ENCODE assay signal across 27 cellular contexts in genomic region chr10:110219884-110220283, GRCh38. TPM values are rescaled to one million over a fixed set of nuclear protein-coding genes. Genes with fewer than 3 reads are reported as not detected.
DNase-seq lines count a peak whose midpoint lies in the region; ATAC-seq and TF ChIP-seq lines count a peak whose summit lies in the region.
"Had no signal": no experiment of that assay in that cellular context is flagged by ENCODE, and none has a peak within 500 bp of the region (broad histone marks: within the 10 kb centered on the region; RNA-seq: fewer than 3 reads in every experiment).

No MANE protein-coding gene starts in this region.

- H3K4me3 ChIP-seq in esophagus muscularis mucosa: no peak overlapping the region
- no peak overlapping the region for H3K4me3 ChIP-seq in gastrocnemius medialis
- H3K4me3 ChIP-seq in Caco-2 (ENCODE audit: low read depth, low read length): no peak overlapping the region
- H3K4me3 ChIP-seq: breast epithelium, upper lobe of right lung had no signal

- H3K27ac Mint-ChIP-seq in T-helper 1 cell treated with Interleukin-12 subunit alpha and Interleukin-12 subunit beta and Interleukin-4 antibody, amounts not matched to agents 30 μg/mL and 1 μg/mL, for 36 hours: peak overlapping the region; percentile 28
- H3K27ac Mint-ChIP-seq in activated T-helper 17 cell treated with anti-CD3 and anti-CD28 coated beads, Interleukin-2, amount 50 U/mL, for 72 hours: no peak overlapping the region
- no peak overlapping the region for H3K27ac Mint-ChIP-seq in Caco-2 (ENCODE audit: unreplicated experiment)
- H3K27ac Mint-ChIP-seq: stimulated activated naive CD8-positive, alpha-beta T cell treated with anti-CD3 and anti-CD28 coated beads, Interleukin-15, Interleukin-2, amounts not matched to agents 100 ng/mL and 50 ng/mL, for 24 hours; WTC11 had no signal

- H3K9me3 Mint-ChIP-seq in T-helper 1 cell treated with Interleukin-12 subunit alpha and Interleukin-12 subunit beta and Interleukin-4 antibody, amounts not matched to agents 30 μg/mL and 1 μg/mL, for 36 hours: no peaks in the 10 kb centered on the region
- no peaks in the 10 kb centered on the region for H3K9me3 Mint-ChIP-seq in activated T-helper 17 cell treated with anti-CD3 and anti-CD28 coated beads, Interleukin-2, amount 50 U/mL, for 72 hours
- H3K9me3 Mint-ChIP-seq in Caco-2 (ENCODE audit: unreplicated experiment): no peaks in the 10 kb centered on the region
- H3K9me3 Mint-ChIP-seq: dendritic cell treated with granulocyte-macrophage colony-stimulating factor and Interleukin-4, amounts not matched to agents 40 ng/mL and 50 ng/mL, for 4 days; naive B cell; stimulated activated naive CD8-positive, alpha-beta T cell treated with anti-CD3 and anti-CD28 coated beads, Interleukin-15, Interleukin-2, amounts not matched to agents 100 ng/mL and 50 ng/mL, for 24 hours; WTC11 had no signal

- no peak overlapping the region for H3K4me3 Mint-ChIP-seq in T-helper 1 cell treated with Interleukin-12 subunit alpha and Interleukin-12 subunit beta and Interleukin-4 antibody, amounts not matched to agents 30 μg/mL and 1 μg/mL, for 36 hours
- H3K4me3 Mint-ChIP-seq in activated T-helper 17 cell treated with anti-CD3 and anti-CD28 coated beads, Interleukin-2, amount 50 U/mL, for 72 hours: peak overlapping the region; percentile 83
- no peak overlapping the region for H3K4me3 Mint-ChIP-seq in Caco-2 (ENCODE audit: unreplicated experiment)
- H3K4me3 Mint-ChIP-seq: dendritic cell treated with granulocyte-macrophage colony-stimulating factor and Interleukin-4, amounts not matched to agents 40 ng/mL and 50 ng/mL, for 4 days; stimulated activated naive CD8-positive, alpha-beta T cell treated with anti-CD3 and anti-CD28 coated beads, Interleukin-15, Interleukin-2, amounts not matched to agents 100 ng/mL and 50 ng/mL, for 24 hours; WTC11 had no signal

- peaks cover 14% of the 10 kb centered on the region for H3K36me3 Mint-ChIP-seq in T-helper 1 cell treated with Interleukin-12 subunit alpha and Interleukin-12 subunit beta and Interleukin-4 antibody, amounts not matched to agents 30 μg/mL and 1 μg/mL, for 36 hours (ENCODE audit: low read depth)
- peaks cover 24% of the 10 kb centered on the region for H3K36me3 Mint-ChIP-seq in activated T-helper 17 cell treated with anti-CD3 and anti-CD28 coated beads, Interleukin-2, amount 50 U/mL, for 72 hours (ENCODE audit: low read depth)
- no peaks in the 10 kb centered on the region for H3K36me3 Mint-ChIP-seq in Caco-2 (ENCODE audit: insufficient read depth, unreplicated experiment)
- H3K36me3 Mint-ChIP-seq: naive B cell, WTC11 had no signal

- no peak for ATAC-seq in activated T-helper 17 cell treated with anti-CD3 and anti-CD28 coated beads, Interleukin-2, amount 50 U/mL, for 72 hours (replicated peaks)
- ATAC-seq in gastrocnemius medialis: no peak
- ATAC-seq: upper lobe of right lung, WTC11 had no signal

- in situ Hi-C loops in gastrocnemius medialis (cut with MboI; ENCODE audit: low sequenced_read_pairs in 4 of 4): loop anchor here in 2 of 4 donors (5.0 to 10.0 kb wide), 4 partner anchors 52 to 85 kb away; no protein-coding TSS in a partner anchor

- POLR2A ChIA-PET in Caco-2 (lab: Charles Lee): no interaction called here

- 81% methylated on average over 7 of the region's 7 CpGs for WGBS in esophagus muscularis mucosa

- TF ChIP-seq CTCF in esophagus muscularis mucosa (IDR thresholded peaks at IDR 0.05) (no peak), gastrocnemius medialis (IDR thresholded peaks at IDR 0.05 in 4 of 5, conservative IDR thresholded peaks at IDR 0.05 in 1 of 5) (no peak), Caco-2 (IDR thresholded peaks at IDR 0.05; ENCODE audit: insufficient read depth in 1 of 2, low read depth in 1 of 2, low read length in 1 of 2, severe bottlenecking in 1 of 2, unreplicated experiment in 1 of 2) (no peak)

- no TSS peak for BruUV-seq in Caco-2 (replicated peaks; lab: Mats Ljungman, UMichigan)

- no peak for TF ChIP-seq POLR2A in esophagus muscularis mucosa (IDR thresholded peaks at IDR 0.05; ENCODE audit: low read depth)
- no peak for TF ChIP-seq POLR2A in gastrocnemius medialis (IDR thresholded peaks at IDR 0.05)

- no peaks in the 10 kb centered on the region for H3K36me3 ChIP-seq in esophagus muscularis mucosa
- no peaks in the 10 kb centered on the region for H3K36me3 ChIP-seq in gastrocnemius medialis
- H3K36me3 ChIP-seq in Caco-2 (ENCODE audit: control insufficient read depth, insufficient read depth, low read length): no peaks in the 10 kb centered on the region
- H3K36me3 ChIP-seq: breast epithelium, upper lobe of right lung had no signal

- H3K27ac ChIP-seq in esophagus muscularis mucosa (replicated peaks in 1 of 4) (peak overlapping the region; percentile 87 to 98 (median 90)), gastrocnemius medialis (peak overlapping the region; percentile 39 to 87 (median 81))
- H3K27ac ChIP-seq: 22Rv1, upper lobe of right lung had no signal

- peaks cover 70% of the 10 kb centered on the region for H3K4me1 Mint-ChIP-seq in T-helper 1 cell treated with Interleukin-12 subunit alpha and Interleukin-12 subunit beta and Interleukin-4 antibody, amounts not matched to agents 30 μg/mL and 1 μg/mL, for 36 hours (ENCODE audit: low read depth)
- peaks cover 57% of the 10 kb centered on the region for H3K4me1 Mint-ChIP-seq in activated T-helper 17 cell treated with anti-CD3 and anti-CD28 coated beads, Interleukin-2, amount 50 U/mL, for 72 hours
- H3K4me1 Mint-ChIP-seq in Caco-2 (ENCODE audit: low read depth, unreplicated experiment): peaks cover 22% of the 10 kb centered on the region

- H3K9me3 ChIP-seq in esophagus muscularis mucosa (no peaks in the 10 kb centered on the region), gastrocnemius medialis (no peaks in the 10 kb centered on the region), Caco-2 (no peaks in the 10 kb centered on the region)
- H3K9me3 ChIP-seq: breast epithelium, upper lobe of right lung had no signal

- CTCF ChIA-PET in Caco-2 (lab: Charles Lee): no interaction called here

- H3K27me3 Mint-ChIP-seq in T-helper 1 cell treated with Interleukin-12 subunit alpha and Interleukin-12 subunit beta and Interleukin-4 antibody, amounts not matched to agents 30 μg/mL and 1 μg/mL, for 36 hours (ENCODE audit: low read depth): no peaks in the 10 kb centered on the region
- H3K27me3 Mint-ChIP-seq in activated T-helper 17 cell treated with anti-CD3 and anti-CD28 coated beads, Interleukin-2, amount 50 U/mL, for 72 hours: no peaks in the 10 kb centered on the region
- no peaks in the 10 kb centered on the region for H3K27me3 Mint-ChIP-seq in Caco-2 (ENCODE audit: insufficient read depth, unreplicated experiment)
- H3K27me3 Mint-ChIP-seq: dendritic cell treated with granulocyte-macrophage colony-stimulating factor and Interleukin-4, amounts not matched to agents 40 ng/mL and 50 ng/mL, for 4 days; stimulated activated naive CD8-positive, alpha-beta T cell treated with anti-CD3 and anti-CD28 coated beads, Interleukin-15, Interleukin-2, amounts not matched to agents 100 ng/mL and 50 ng/mL, for 24 hours had no signal

- intact Hi-C loops in esophagus muscularis mucosa (cut with DNase I): loop anchor here (10.0 kb wide), 1 partner anchor 215 kb away; the partner anchor contains the start of gene ADD3
- intact Hi-C loops in gastrocnemius medialis (cut with DNase I; ENCODE audit: low total_unique reads): loop anchor here (10.0 kb wide), 1 partner anchor 295 kb away; the partner anchor contains the start of gene XPNPEP1
- intact Hi-C loops in Caco-2 (cut with micrococcal nuclease; ENCODE audit: unreplicated experiment): no loop called here

- DNase-seq in T-helper 1 cell (no peak), esophagus muscularis mucosa (ENCODE audit: extremely low spot score) (peak; percentile 39), gastrocnemius medialis (no peak), iPS-NIHi11 (ENCODE audit: low spot score) (no peak), Caco-2 (no peak), kidney glomerular epithelial cell (lab: John Stamatoyannopoulos, UW) (no peak)
- DNase-seq: activated CD4-positive, alpha-beta T cell treated with anti-CD3 and anti-CD28 coated beads, Interleukin-2, amount 50 U/mL, for 48 hours; activated gamma-delta T cell; KG1; mesendoderm; MM.1S; naive B cell; NCI-H1417; NCI-H2081; NCI-H345; NCI-H774; retina; SHP77; stimulated activated CD4-positive, alpha-beta T cell treated with anti-CD3 and anti-CD28 coated beads, Interleukin-12 subunit alpha, Interleukin-12 subunit beta, amount 100 ng/mL, for 4 hours; upper lobe of right lung had no signal

- H3K4me1 ChIP-seq in esophagus muscularis mucosa: peaks cover 58 to 78% (median 69%) of the 10 kb centered on the region in 4 donors
- H3K4me1 ChIP-seq in gastrocnemius medialis: peaks cover 9 to 32% of the 10 kb centered on the region in 2 donors
- peaks cover 5% of the 10 kb centered on the region for H3K4me1 ChIP-seq in Caco-2
- H3K4me1 ChIP-seq: breast epithelium had no signal

- H3K27me3 ChIP-seq in esophagus muscularis mucosa (no peaks in the 10 kb centered on the region), gastrocnemius medialis (no peaks in the 10 kb centered on the region), Caco-2 (replicated peaks; ENCODE audit: control insufficient read depth, insufficient read depth, low read length) (no peaks in the 10 kb centered on the region)
- H3K27me3 ChIP-seq: breast epithelium, upper lobe of right lung had no signal

- no peak for TF ChIP-seq EP300 in esophagus muscularis mucosa (IDR thresholded peaks at IDR 0.05)

RNA-seq across cellular contexts. Expression of gene MXI1, which starts 12.5 kb away (rescaled TPM):
- total RNA-seq in activated T-helper 17 cell treated with anti-CD3 and anti-CD28 coated beads, Interleukin-2, amount 50 U/mL, for 72 hours: 100 to 1,000 TPM in 1 of 2 donors, 10 to 100 TPM in 1; 32.5 to 130 TPM
- total RNA-seq in esophagus muscularis mucosa (100 to 1,000 TPM; 198 to 292 (median 226) TPM), gastrocnemius medialis (10 to 100 TPM; 35.9 to 67.8 (median 53.9) TPM), Caco-2 (2022) (9.1 and 11.0 TPM in 2 replicates)
